In genomic region chr5:149939572-149939971, GRCh38 we compare ENCODE assay signal across 14 cellular contexts. TPM values are rescaled to one million over a fixed set of nuclear protein-coding genes. Genes with fewer than 3 reads are reported as not detected.
A peak's percentile ranks its signal among the peaks of the same experiment; 100 is the strongest.
DNase-seq lines count a peak whose midpoint lies in the region; ATAC-seq, FAIRE-seq and TF ChIP-seq lines count a peak whose summit lies in the region.
"Had no signal": no experiment of that assay in that cellular context is flagged by ENCODE, and none has a peak within 500 bp of the region (broad histone marks: within the 10 kb centered on the region; RNA-seq: fewer than 3 reads in every experiment).

No MANE protein-coding gene starts in this region.

- TF ChIP-seq POLR2A in upper lobe of left lung (IDR thresholded peaks at IDR 0.05) = no peak

- no peaks in the 10 kb centered on the region for H3K9me3 ChIP-seq in small intestine (ENCODE audit: control insufficient read depth, low read depth)
- no peaks in the 10 kb centered on the region for H3K9me3 ChIP-seq in upper lobe of left lung
- H3K9me3 ChIP-seq: HAP-1 had no signal

- ATAC-seq in GM19324 (IDR thresholded peaks at IDR 0.05; ENCODE audit: low FRiP score, unreplicated experiment) (no peak), upper lobe of left lung (ENCODE audit: low FRiP score in 2 of 2) (no peak)

- peaks cover 40% of the 10 kb centered on the region for H3K4me1 ChIP-seq in ACC112 (ENCODE audit: control insufficient read depth, insufficient read depth, low read length, unreplicated experiment)
- H3K4me1 ChIP-seq in small intestine (ENCODE audit: control insufficient read depth in 2 of 2, insufficient read depth in 1 of 2, low read depth in 1 of 2, low read length in 1 of 2) = no peaks in the 10 kb centered on the region
- H3K4me1 ChIP-seq in upper lobe of left lung = peaks cover 8 to 21% (median 15%) of the 10 kb centered on the region in 4 donors
- H3K4me1 ChIP-seq: HAP-1 had no signal

- TF ChIP-seq CTCF in VCaP (conservative IDR thresholded peaks at IDR 0.05) (no peak), upper lobe of left lung (IDR thresholded peaks at IDR 0.05) (no peak)

- peak overlapping the region; percentile 19 for H2AFZ ChIP-seq in ACC112 (ENCODE audit: low read length, unreplicated experiment)

- in situ Hi-C loops in KBM-7 (cut with MboI; ENCODE audit: low pct_unique_long_range_greater_than_20kb, low sequenced_read_pairs) = no loop called here

- H3K36me3 ChIP-seq in ACC112 (ENCODE audit: insufficient read depth, low read length) (no peaks in the 10 kb centered on the region), small intestine (ENCODE audit: control insufficient read depth in 2 of 2, insufficient read depth in 2 of 2, low read length in 2 of 2) (no peaks in the 10 kb centered on the region), upper lobe of left lung (no peaks in the 10 kb centered on the region)
- H3K36me3 ChIP-seq: HAP-1 had no signal

- H3K27me3 ChIP-seq in ACC112 (ENCODE audit: insufficient read depth, low read length) (no peaks in the 10 kb centered on the region), small intestine (ENCODE audit: control insufficient read depth in 2 of 2, insufficient read depth in 2 of 2, low read length in 2 of 2) (no peaks in the 10 kb centered on the region), upper lobe of left lung (no peaks in the 10 kb centered on the region)

- no peaks in the 10 kb centered on the region for H3K79me2 ChIP-seq in ACC112 (ENCODE audit: control insufficient read depth, insufficient read depth, low read length, unreplicated experiment)

- peak overlapping the region; percentile 50 for H3K4me3 ChIP-seq in ACC112 (ENCODE audit: low read depth, low read length)
- H3K4me3 ChIP-seq in small intestine (ENCODE audit: low read depth in 1 of 2, low read length in 2 of 2) = no peak overlapping the region
- no peak overlapping the region for H3K4me3 ChIP-seq in upper lobe of left lung
- H3K4me3 ChIP-seq: HAP-1 had no signal

- no peak for FAIRE-seq in small intestine (lab: Jason Lieb, UNC)

- TF ChIP-seq EP300 in upper lobe of left lung (IDR thresholded peaks at IDR 0.05) = no peak

- WGBS in small intestine, 3 donors = 30 to 58% (median 35%) methylated on average over 4 of the region's 4 CpGs
- 49 to 62% methylated on average over 4 of the region's 4 CpGs for WGBS in upper lobe of left lung, 2 donors

- H3K27ac ChIP-seq in ACC112 (ENCODE audit: low read depth, low read length) (peak overlapping the region; percentile 97), VCaP (peak overlapping the region; percentile 68; the same call in 1 of the 2 replicates), small intestine (ENCODE audit: low read depth in 1 of 2, low read length in 1 of 2) (no peak overlapping the region), upper lobe of left lung (no peak overlapping the region)

- peak; percentile 32 for DNase-seq in KBM-7
- peak; percentile 89 for DNase-seq in kidney tubule cell (ENCODE audit: low spot score)
- no peak for DNase-seq in small intestine
- DNase-seq in upper lobe of left lung = no peak
- no peak for DNase-seq in activated CD4-positive, alpha-beta T cell treated with anti-CD3 and anti-CD28 coated beads, Interleukin-2, amount 50 U/mL, for 48 hours
- DNase-seq: activated B cell treated with CpG ODN at 0.5 μM for 24 hours; activated effector memory CD4-positive, alpha-beta T cell treated with anti-CD3 and anti-CD28 coated beads, Interleukin-2, amount 50 U/mL, for 16 hours; stimulated activated CD8-positive, alpha-beta memory T cell treated with anti-CD3 and anti-CD28 coated beads, Interleukin-4, amount 100 ng/mL, for 48 hours had no signal

RNA-seq across cellular contexts. Expression of gene PDE6A, which starts 5.0 kb away (rescaled TPM):
- under 1 TPM in 1 of 3 donors, not detected in 2; 0.03 TPM for polyA plus RNA-seq in small intestine
- not detected for total RNA-seq in upper lobe of left lung
- total RNA-seq: activated B cell treated with CpG ODN at 0.5 μM for 24 hours, mucosa of gallbladder had no signal
- polyA plus RNA-seq: BJ had no signal

RNA-seq across cellular contexts. Expression of gene SLC26A2, which starts 21.0 kb away (rescaled TPM):
- polyA plus RNA-seq in small intestine = 1 to 10 TPM; 2.7 to 5.6 (median 5.3) TPM
- total RNA-seq in upper lobe of left lung = 10 to 100 TPM in 5 of 6 donors, 1 to 10 TPM in 1; 7.3 to 21.6 (median 16.8) TPM

Comparison
In these comparisons a context has a peak if more than half of its experiments do, and no peak if none do; other contexts are left out.
1. H3K27ac ChIP-seq: peak in ACC112 (single experiment) and VCaP (single experiment); none in small intestine (0 of 2) and upper lobe of left lung (0 of 4).
2. DNase-seq: peak in KBM-7 (single experiment) and kidney tubule cell (single experiment); none in small intestine (single experiment), upper lobe of left lung (0 of 2) and activated CD4-positive, alpha-beta T cell treated with anti-CD3 and anti-CD28 coated beads, Interleukin-2, amount 50 U/mL, for 48 hours (0 of 2).